ENCODE assay signal across 1 cellular context in genomic region chr3:13537244-13537921, GRCh38.
TF ChIP-seq lines count a peak whose summit lies in the region.

No MANE protein-coding gene starts in this region.

TF ChIP-seq in K562, 482 proteins besides CTCF, POLR2A, EP300 and RAD21:
- TF ChIP-seq BCOR (IDR thresholded peaks at IDR 0.05): peak; percentile 48; the same call in 1 of the 2 replicates
- TF ChIP-seq SMARCA5 (IDR thresholded peaks at IDR 0.05): 0 out of 2 replicates have a peak, but pooled peaks have one; percentile 19
- peak; percentile 75 for TF ChIP-seq RBM25 (IDR thresholded peaks at IDR 0.05; ENCODE audit: low read depth, low read length, severe bottlenecking)
- no peak for TF ChIP-seq TFAP4 (CRISPR knock-in tag; IDR thresholded peaks at IDR 0.05; ENCODE audit: borderline replicate concordance)
- TF ChIP-seq MCM2 (IDR thresholded peaks at IDR 0.05; ENCODE audit: low read depth): no peak
- no peak for TF ChIP-seq ZNF12 (CRISPR knock-in tag; IDR thresholded peaks at IDR 0.05)
- peak in 1 of 2 experiments; percentile 30; a peak in 1 of 4 replicates for TF ChIP-seq KDM1A (IDR thresholded peaks at IDR 0.05)
- TF ChIP-seq PRDM10 (IDR thresholded peaks at IDR 0.05; ENCODE audit: partially characterized antibody): no peak
- TF ChIP-seq ZNF212 (CRISPR knock-in tag; IDR thresholded peaks at IDR 0.05): no peak
- TF ChIP-seq ZNF146 (CRISPR knock-in tag; IDR thresholded peaks at IDR 0.05; ENCODE audit: unreplicated experiment): peak; percentile 98
